24 cellular contexts compared by ENCODE assay signal in genomic region chr1:85322655-85323054, GRCh38. TPM values are rescaled to one million over a fixed set of nuclear protein-coding genes. Genes with fewer than 3 reads are reported as not detected.
DNase-seq lines count a peak whose midpoint lies in the region; ATAC-seq and TF ChIP-seq lines count a peak whose summit lies in the region.
"Had no signal": no experiment of that assay in that cellular context is flagged by ENCODE, and none has a peak within 500 bp of the region (broad histone marks: within the 10 kb centered on the region; RNA-seq: fewer than 3 reads in every experiment).

No MANE protein-coding gene starts in this region.

- peaks cover 10% of the 10 kb centered on the region for H3K36me3 ChIP-seq in brain microvascular endothelial cell (replicated peaks)
- H3K36me3 ChIP-seq: adrenal gland, right atrium auricular region, spleen had no signal

- H3K4me3 ChIP-seq in brain microvascular endothelial cell (ENCODE audit: low read depth, low read length): no peak overlapping the region
- H3K4me3 ChIP-seq: A549, adrenal gland, coronary artery, lung, right atrium auricular region, spleen had no signal

- H3K27ac ChIP-seq in brain microvascular endothelial cell (peak overlapping the region; percentile 93), foreskin keratinocyte (peak overlapping the region; percentile 66)
- H3K27ac ChIP-seq: adrenal gland, coronary artery, parathyroid adenoma, right atrium auricular region, spleen had no signal

- DNase-seq in Daoy (ENCODE audit: low read depth): peak; percentile 49
- DNase-seq in M059J (ENCODE audit: low read depth): peak; percentile 52
- DNase-seq in brain microvascular endothelial cell: no peak
- DNase-seq in foreskin keratinocyte: peak in 1 of 2 donors; percentile 40
- no peak for DNase-seq in activated CD4-positive, alpha-beta T cell treated with anti-CD3 and anti-CD28 coated beads for 48 hours
- no peak for DNase-seq in NCI-H2081 treated with DMSO at 0.1 percent for 48 hours (lab: John Stamatoyannopoulos, UW)
- DNase-seq in central memory CD4-positive, alpha-beta T cell: no peak
- DNase-seq: activated naive CD4-positive, alpha-beta T cell treated with Interleukin-2 at 50 U/mL for 16 hours; activated T-cell treated with anti-CD3 and anti-CD28 coated beads, Interleukin-2, amount 50 U/mL, for 72 hours; adrenal gland; CD8-positive, alpha-beta memory T cell; GDM1; H9; nephron progenitor cell; spleen; stimulated activated CD4-positive, alpha-beta T cell treated with anti-CD3 and anti-CD28 coated beads, Interleukin-2, amount 100 ng/mL, for 48 hours had no signal

- TF ChIP-seq CTCF in brain microvascular endothelial cell (IDR thresholded peaks at IDR 0.05; ENCODE audit: low read depth, low read length, missing control alignments) (no peak), foreskin keratinocyte (conservative IDR thresholded peaks at IDR 0.05) (no peak)

- in situ Hi-C loops in brain microvascular endothelial cell (cut with HindIII; ENCODE audit: low pct_ligation_motif_present, low sequenced_read_pairs): no loop called here

- no peak for ATAC-seq in foreskin keratinocyte
- no peak for ATAC-seq in GM21576 (IDR thresholded peaks at IDR 0.05; ENCODE audit: unreplicated experiment)
- ATAC-seq: A549, Right ventricle myocardium inferior, WTC11 had no signal

- no peaks in the 10 kb centered on the region for H3K27me3 ChIP-seq in brain microvascular endothelial cell (replicated peaks)
- H3K27me3 ChIP-seq in foreskin keratinocyte: no peaks in the 10 kb centered on the region
- H3K27me3 ChIP-seq: adrenal gland, right atrium auricular region, spleen had no signal

- H3K4me1 ChIP-seq in foreskin keratinocyte: peaks cover 60% of the 10 kb centered on the region

RNA-seq across cellular contexts. Expression of gene BCL10, which starts 46.2 kb away (rescaled TPM):
- total RNA-seq in Daoy (2014; rRNA removed; shearing (Covaris generic)): 50.7 and 73.2 TPM in 2 replicates
- total RNA-seq in M059J (2014; rRNA removed; shearing (Covaris generic)): 35.6 and 42.2 TPM in 2 replicates
- 49.4 and 52.0 TPM in 2 replicates for total RNA-seq in foreskin keratinocyte
- 21.1 and 21.4 TPM in 2 replicates for polyA plus RNA-seq in foreskin keratinocyte

Comparison
In these comparisons a context has a peak if more than half of its experiments do, and no peak if none do; other contexts are left out.
1. DNase-seq: peak in Daoy (single experiment) and M059J (single experiment); none in brain microvascular endothelial cell (single experiment), activated CD4-positive, alpha-beta T cell treated with anti-CD3 and anti-CD28 coated beads for 48 hours (single experiment), NCI-H2081 treated with DMSO at 0.1 percent for 48 hours (single experiment) and central memory CD4-positive, alpha-beta T cell (single experiment).